Comparison of ENCODE assay signal across 8 cellular contexts in genomic region chr2:74374509-74375205, GRCh38. TPM values are rescaled to one million over a fixed set of nuclear protein-coding genes. Genes with fewer than 3 reads are reported as not detected.
DNase-seq lines count a peak whose midpoint lies in the region; ATAC-seq and TF ChIP-seq lines count a peak whose summit lies in the region.

No MANE protein-coding gene starts in this region.

- intact Hi-C loops in left cardiac atrium (cut with DNase I) (no loop called here), posterior vena cava (cut with DNase I) (no loop called here)

- H3K4me3 Mint-ChIP-seq in T-helper 17 cell (peak overlapping the region; percentile 55), immature natural killer cell (no peak overlapping the region)

- peaks cover 13% of the 10 kb centered on the region for H3K36me3 ChIP-seq in MG63

- ATAC-seq in T-helper 17 cell: no peak
- ATAC-seq in left cardiac atrium: peak; percentile 96 to 97
- no peak for ATAC-seq in HG02885 (IDR thresholded peaks at IDR 0.05; ENCODE audit: poor library complexity, unreplicated experiment)

- H3K9me3 Mint-ChIP-seq in immature natural killer cell: no peaks in the 10 kb centered on the region

- H3K27me3 ChIP-seq in MG63: no peaks in the 10 kb centered on the region

- H3K4me1 Mint-ChIP-seq in T-helper 17 cell: peaks cover 26% of the 10 kb centered on the region
- peaks cover 40 to 45% of the 10 kb centered on the region in 2 donors for H3K4me1 Mint-ChIP-seq in immature natural killer cell

- H3K36me3 Mint-ChIP-seq in T-helper 17 cell (ENCODE audit: low read depth) (peaks cover 17% of the 10 kb centered on the region), immature natural killer cell (peaks cover 7 to 41% (median 25%) of the 10 kb centered on the region in 3 donors)

- H3K27ac Mint-ChIP-seq in T-helper 17 cell (no peak overlapping the region), immature natural killer cell (no peak overlapping the region)

- H3K4me3 ChIP-seq in HFF-Myc (replicated peaks; ENCODE audit: low read depth, low read length) (no peak overlapping the region), MG63 (no peak overlapping the region)

- H3K9me3 ChIP-seq in T-helper 17 cell (ENCODE audit: control insufficient read depth, low read length, poor library complexity, severe bottlenecking) (no peaks in the 10 kb centered on the region), MG63 (no peaks in the 10 kb centered on the region)

- TF ChIP-seq CTCF in HFF-Myc (IDR thresholded peaks at IDR 0.05; ENCODE audit: low read depth, low read length, missing control alignments): no peak

- DNase-seq in HFF-Myc (ENCODE audit: extremely low read depth, low read depth) (peak; percentile 40), T-helper 17 cell (no peak), left cardiac atrium (peak; percentile 81), posterior vena cava (ENCODE audit: low spot score) (peak; percentile 90), MG63 (no peak), immature natural killer cell (no peak), glomerular visceral epithelial cell (ENCODE audit: extremely low spot score) (no peak)

- no peaks in the 10 kb centered on the region for H3K27me3 Mint-ChIP-seq in T-helper 17 cell
- peaks cover 0 to 2% (median 0%) of the 10 kb centered on the region in 3 donors for H3K27me3 Mint-ChIP-seq in immature natural killer cell (ENCODE audit: low read depth in 3 of 3)

RNA-seq across cellular contexts. Expression of gene DCTN1, which starts 5.5 kb away (rescaled TPM):
- 10 to 100 TPM; 78.5 to 85.7 TPM for total RNA-seq in T-helper 17 cell
- 100 to 1,000 TPM; 106 to 118 TPM for total RNA-seq in left cardiac atrium
- total RNA-seq in posterior vena cava: 100 to 1,000 TPM; 165 to 167 TPM
- total RNA-seq in MG63 (2014; rRNA removed; shearing (Covaris generic); ENCODE audit: low replicate concordance): 99.3 and 150 TPM in 2 replicates
- 100 to 1,000 TPM in 1 of 3 donors, 10 to 100 TPM in 2; 38.0 to 106 (median 50.9) TPM for polyA plus RNA-seq in immature natural killer cell

RNA-seq across cellular contexts. Expression of gene SLC4A5, which starts 31.4 kb away (rescaled TPM):
- 10 to 100 TPM in 1 of 2 donors, 1 to 10 TPM in 1; 9.1 to 10.5 TPM for total RNA-seq in T-helper 17 cell
- total RNA-seq in left cardiac atrium: 1 to 10 TPM; 1.2 to 1.7 TPM
- total RNA-seq in posterior vena cava: 1 to 10 TPM; 3.9 to 5.3 TPM
- under 0.01 TPM in 1 of 2 replicates, not detected in the other for total RNA-seq in MG63 (2014; rRNA removed; shearing (Covaris generic); ENCODE audit: low replicate concordance)
- not detected for polyA plus RNA-seq in immature natural killer cell

RNA-seq across cellular contexts. Expression of gene C2orf81, which starts 46.8 kb away (rescaled TPM):
- total RNA-seq in T-helper 17 cell: 1 to 10 TPM; 2.9 to 3.3 TPM
- total RNA-seq in left cardiac atrium: under 1 TPM; 0.59 to 0.79 TPM
- 1 to 10 TPM; 2.3 to 2.7 TPM for total RNA-seq in posterior vena cava
- not detected in 2 replicates for total RNA-seq in MG63 (2014; rRNA removed; shearing (Covaris generic); ENCODE audit: low replicate concordance)
- 1 to 10 TPM in 2 of 3 donors, not detected in 1; 1.6 TPM for polyA plus RNA-seq in immature natural killer cell

RNA-seq across cellular contexts. Expression of gene WDR54, which starts 46.9 kb away (rescaled TPM):
- total RNA-seq in T-helper 17 cell (10 to 100 TPM; 33.6 to 42.8 TPM), left cardiac atrium (1 to 10 TPM; 4.1 to 5.5 TPM), posterior vena cava (1 to 10 TPM; 7.9 to 9.4 TPM)
- 25.3 and 26.9 TPM in 2 replicates for total RNA-seq in MG63 (2014; rRNA removed; shearing (Covaris generic); ENCODE audit: low replicate concordance)
- 10 to 100 TPM; 38.0 to 94.8 (median 47.7) TPM for polyA plus RNA-seq in immature natural killer cell

Comparison
In these comparisons a context has a peak if more than half of its experiments do, and no peak if none do; other contexts are left out.
1. DNase-seq: peak in HFF-Myc (single experiment), left cardiac atrium (single experiment) and posterior vena cava (single experiment); none in T-helper 17 cell (0 of 3), MG63 (single experiment), immature natural killer cell (0 of 3) and glomerular visceral epithelial cell (single experiment).
2. ATAC-seq: peak in left cardiac atrium (2 of 2); none in T-helper 17 cell (single experiment) and HG02885 (single experiment).